Comparison of ENCODE assay signal across 17 cellular contexts in the genomic region with DNA sequence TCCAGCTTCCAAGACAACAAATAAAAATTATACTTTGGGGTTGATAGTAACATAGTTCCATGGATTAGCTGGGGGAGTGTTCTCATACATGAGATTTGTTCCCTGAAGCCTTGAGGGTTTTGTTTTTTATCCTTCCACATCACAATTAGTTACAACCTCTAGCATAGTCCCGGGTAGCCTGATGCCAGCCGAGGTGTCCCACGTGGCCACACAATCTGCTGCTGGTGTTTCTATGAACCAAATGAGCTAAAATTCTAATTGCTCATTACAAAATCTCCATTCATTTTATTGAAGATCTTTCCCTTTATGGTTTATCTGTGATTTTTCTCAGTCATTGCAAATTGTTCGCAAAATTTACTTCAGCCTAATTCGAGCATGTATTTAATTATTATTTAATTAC.
DNase-seq lines count a peak whose midpoint lies in the region; ATAC-seq, FAIRE-seq and TF ChIP-seq lines count a peak whose summit lies in the region.
"Had no signal": no experiment of that assay in that cellular context is flagged by ENCODE, and none has a peak within 500 bp of the region (broad histone marks: within the 10 kb centered on the region; RNA-seq: fewer than 3 reads in every experiment).

No MANE protein-coding gene starts in this region.

- ATAC-seq in GM18519 (IDR thresholded peaks at IDR 0.05; ENCODE audit: low FRiP score, unreplicated experiment) (no peak), HG03108 (IDR thresholded peaks at IDR 0.05; ENCODE audit: unreplicated experiment) (no peak)

- TF ChIP-seq CTCF in D721Med (IDR thresholded peaks at IDR 0.05; ENCODE audit: insufficient read depth, missing control alignments), result no peak
- TF ChIP-seq CTCF in brain (conservative IDR thresholded peaks at IDR 0.05), result no peak
- no peak for TF ChIP-seq CTCF in glutamatergic neuron (IDR thresholded peaks at IDR 0.05; ENCODE audit: partially characterized antibody, unreplicated experiment)

- FAIRE-seq in D721Med (lab: Jason Lieb, UNC), result peak; percentile 38
- FAIRE-seq: G401.6, H54 had no signal

- H3K36me3 Mint-ChIP-seq in brain (no peaks in the 10 kb centered on the region), glutamatergic neuron (ENCODE audit: unreplicated experiment) (no peaks in the 10 kb centered on the region)
- H3K36me3 Mint-ChIP-seq: CD4-positive, alpha-beta memory T cell had no signal

- H3K4me1 Mint-ChIP-seq in brain, result peaks cover 43% of the 10 kb centered on the region
- H3K4me1 Mint-ChIP-seq in glutamatergic neuron (ENCODE audit: low read depth, unreplicated experiment), result peaks cover 53% of the 10 kb centered on the region
- H3K4me1 Mint-ChIP-seq: CD4-positive, alpha-beta memory T cell had no signal

- H3K27me3 Mint-ChIP-seq in brain (peaks cover 3% of the 10 kb centered on the region), glutamatergic neuron (ENCODE audit: unreplicated experiment) (peaks cover 2% of the 10 kb centered on the region)
- H3K27me3 Mint-ChIP-seq: CD4-positive, alpha-beta memory T cell had no signal

- H3K4me3 Mint-ChIP-seq in brain (no peak overlapping the region), glutamatergic neuron (ENCODE audit: unreplicated experiment) (peak overlapping the region; percentile 27)
- H3K4me3 Mint-ChIP-seq: CD4-positive, alpha-beta memory T cell; HFFc6 had no signal

- DNase-seq in D341Med (ENCODE audit: low spot score) (peak; percentile 39), D721Med (ENCODE audit: insufficient read length, low spot score) (no peak), glutamatergic neuron (peak; percentile 54), cerebellar cortex (ENCODE audit: low spot score) (no peak), UCSD-AML1 (lab: John Stamatoyannopoulos, UW; ENCODE audit: unreplicated experiment) (no peak)
- DNase-seq: C1 segment of cervical spinal cord; Calu3; CD4-positive, alpha-beta memory T cell; DMS153; DND-41; GOT3; HFFc6 had no signal

- H3K27ac Mint-ChIP-seq in brain, result peak overlapping the region in 4 of 5 experiments; percentile 13 to 46 (median 24)
- peak overlapping the region; percentile 83 for H3K27ac Mint-ChIP-seq in glutamatergic neuron (ENCODE audit: unreplicated experiment)
- H3K27ac Mint-ChIP-seq: CD4-positive, alpha-beta memory T cell; HFFc6 had no signal

- H3K9me3 Mint-ChIP-seq in brain, result no peaks in the 10 kb centered on the region
- peaks cover 11% of the 10 kb centered on the region for H3K9me3 Mint-ChIP-seq in glutamatergic neuron (ENCODE audit: unreplicated experiment)
- H3K9me3 Mint-ChIP-seq: HFFc6 had no signal

Comparison
In these comparisons a context has a peak if more than half of its experiments do, and no peak if none do; other contexts are left out.
1. DNase-seq: peak in D341Med (single experiment) and glutamatergic neuron (single experiment); none in D721Med (single experiment), cerebellar cortex (single experiment) and UCSD-AML1 (single experiment).